In the genomic region with DNA sequence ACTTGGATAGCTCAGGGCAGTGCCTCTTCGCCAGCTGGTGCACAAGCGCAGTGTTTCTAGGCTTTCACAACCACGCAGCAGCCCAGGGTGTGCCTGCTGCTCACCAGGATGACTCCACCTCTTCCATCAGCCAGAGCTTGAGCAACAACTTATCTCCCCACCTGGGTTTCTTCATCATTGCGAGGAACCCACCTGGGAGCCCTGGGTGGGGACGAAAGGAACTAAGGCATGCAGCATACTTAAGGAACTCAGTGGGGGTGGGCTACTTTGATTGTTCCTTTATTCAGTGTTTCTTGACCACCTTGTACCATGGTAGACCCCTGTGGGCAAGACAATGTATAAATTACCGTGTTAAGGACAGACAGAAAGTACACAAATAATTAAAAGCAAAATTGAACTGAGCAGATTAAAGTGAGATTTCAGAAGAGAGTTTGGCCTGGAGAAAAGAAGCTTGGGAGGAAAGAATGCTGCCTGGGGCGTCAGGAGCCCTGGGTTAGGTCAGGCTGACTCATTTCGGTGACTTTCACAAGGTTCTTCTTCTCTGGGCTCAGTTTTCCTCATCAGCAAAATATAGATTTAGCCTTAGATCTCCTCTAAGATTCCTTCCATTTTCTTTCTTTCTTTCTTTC, we compare ENCODE assay signal across 1 cellular context.
TF ChIP-seq lines count a peak whose summit lies in the region.

No MANE protein-coding gene starts in this region.

TF ChIP-seq in SK-N-SH treated with all-trans-retinoic acid at 6 μM for 48 hours, 23 proteins besides CTCF, POLR2A, EP300 and RAD21:
- TF ChIP-seq ZFP3 (CRISPR knock-in tag; IDR thresholded peaks at IDR 0.05) (0 out of 2 replicates have a peak, but pooled peaks have one; percentile 7), OSR1 (CRISPR knock-in tag; IDR thresholded peaks at IDR 0.05) (no peak), ZNF565 (CRISPR knock-in tag; conservative IDR thresholded peaks at IDR 0.05; ENCODE audit: low read depth) (no peak), ISL1 (CRISPR knock-in tag; IDR thresholded peaks at IDR 0.05) (0 out of 2 replicates have a peak, but pooled peaks have one; percentile 11)
- TF ChIP-seq, protein P1, sequence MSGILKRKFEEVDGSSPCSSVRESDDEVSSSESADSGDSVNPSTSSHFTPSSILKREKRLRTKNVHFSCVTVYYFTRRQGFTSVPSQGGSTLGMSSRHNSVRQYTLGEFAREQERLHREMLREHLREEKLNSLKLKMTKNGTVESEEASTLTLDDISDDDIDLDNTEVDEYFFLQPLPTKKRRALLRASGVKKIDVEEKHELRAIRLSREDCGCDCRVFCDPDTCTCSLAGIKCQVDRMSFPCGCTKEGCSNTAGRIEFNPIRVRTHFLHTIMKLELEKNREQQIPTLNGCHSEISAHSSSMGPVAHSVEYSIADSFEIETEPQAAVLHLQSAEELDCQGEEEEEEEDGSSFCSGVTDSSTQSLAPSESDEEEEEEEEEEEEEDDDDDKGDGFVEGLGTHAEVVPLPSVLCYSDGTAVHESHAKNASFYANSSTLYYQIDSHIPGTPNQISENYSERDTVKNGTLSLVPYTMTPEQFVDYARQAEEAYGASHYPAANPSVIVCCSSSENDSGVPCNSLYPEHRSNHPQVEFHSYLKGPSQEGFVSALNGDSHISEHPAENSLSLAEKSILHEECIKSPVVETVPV (CRISPR knock-in tag; IDR thresholded peaks at IDR 0.05): no peak
